ENCODE assay signal across 18 cellular contexts in genomic region chr4:71426381-71427042, GRCh38.
A peak's percentile ranks its signal among the peaks of the same experiment; 100 is the strongest.
DNase-seq lines count a peak whose midpoint lies in the region; ATAC-seq and TF ChIP-seq lines count a peak whose summit lies in the region.
"Had no signal": no experiment of that assay in that cellular context is flagged by ENCODE, and none has a peak within 500 bp of the region (broad histone marks: within the 10 kb centered on the region; RNA-seq: fewer than 3 reads in every experiment).

No MANE protein-coding gene starts in this region.

- ATAC-seq in left colon (peak; percentile 88), GM21825 (IDR thresholded peaks at IDR 0.05; ENCODE audit: unreplicated experiment) (no peak), HG03457 (IDR thresholded peaks at IDR 0.05; ENCODE audit: unreplicated experiment) (no peak)
- ATAC-seq: GM23338 had no signal

- no peaks in the 10 kb centered on the region for H3K36me3 ChIP-seq in adipocyte (ENCODE audit: control insufficient read depth, insufficient read depth, low read length, severe bottlenecking)
- no peaks in the 10 kb centered on the region for H3K36me3 ChIP-seq in left ventricle myocardium inferior
- H3K36me3 ChIP-seq: BLaER1 had no signal

- peak overlapping the region; percentile 37 for H3K27ac Mint-ChIP-seq in progenitor cell of endocrine pancreas
- H3K27ac Mint-ChIP-seq: CD14-positive monocyte; CD4-positive, alpha-beta memory T cell; GM23338; HFFc6 had no signal

- H3K4me3 ChIP-seq in adipocyte (ENCODE audit: low read length): no peak overlapping the region
- H3K4me3 ChIP-seq in left ventricle myocardium inferior: no peak overlapping the region
- H3K4me3 ChIP-seq: BLaER1, GM23338 had no signal

- H3K27me3 ChIP-seq in adipocyte (replicated peaks; ENCODE audit: control insufficient read depth, insufficient read depth, low read length): no peaks in the 10 kb centered on the region
- H3K27me3 ChIP-seq in left ventricle myocardium inferior (ENCODE audit: low read depth): no peaks in the 10 kb centered on the region
- H3K27me3 ChIP-seq: BLaER1 had no signal

- DNase-seq in HT-29 (ENCODE audit: low spot score) (peak; percentile 12), adipocyte (ENCODE audit: low read depth) (peak; percentile 13), left colon (no peak), progenitor cell of endocrine pancreas (ENCODE audit: low spot score, unreplicated experiment) (no peak), inferior parietal cortex (ENCODE audit: extremely low spot score) (no peak), left ventricle myocardium inferior (no peak)
- DNase-seq: 8988T; CD4-positive, alpha-beta memory T cell; DMS153; DMS79; GDM1; HCEC 1CT; HFFc6 had no signal

- no peak overlapping the region for H3K27ac ChIP-seq in left ventricle myocardium inferior (replicated peaks)
- H3K27ac ChIP-seq: BLaER1 had no signal

- H3K4me3 Mint-ChIP-seq in progenitor cell of endocrine pancreas (ENCODE audit: low read depth): no peak overlapping the region
- H3K4me3 Mint-ChIP-seq: CD14-positive monocyte; CD4-positive, alpha-beta memory T cell; GM23338; HFFc6 had no signal

- H3K9ac ChIP-seq in adipocyte (ENCODE audit: low read length): no peak overlapping the region
- H3K9ac ChIP-seq: BLaER1 had no signal

- peaks cover 4% of the 10 kb centered on the region for H3K4me1 ChIP-seq in adipocyte (ENCODE audit: control insufficient read depth, insufficient read depth, low read length)
- H3K4me1 ChIP-seq in left ventricle myocardium inferior: peaks cover 8% of the 10 kb centered on the region
- H3K4me1 ChIP-seq: BLaER1 had no signal

- H3K36me3 Mint-ChIP-seq in progenitor cell of endocrine pancreas (ENCODE audit: insufficient read depth): peaks cover 22% of the 10 kb centered on the region
- H3K36me3 Mint-ChIP-seq: CD14-positive monocyte; CD4-positive, alpha-beta memory T cell had no signal

- H3K9me3 Mint-ChIP-seq in progenitor cell of endocrine pancreas (ENCODE audit: low read depth): peaks cover 2% of the 10 kb centered on the region
- H3K9me3 Mint-ChIP-seq: HFFc6 had no signal

- H3K9me3 ChIP-seq in adipocyte (ENCODE audit: control insufficient read depth, low read length) (no peaks in the 10 kb centered on the region), left ventricle myocardium inferior (replicated peaks) (no peaks in the 10 kb centered on the region)
- H3K9me3 ChIP-seq: BLaER1 had no signal

- intact Hi-C loops in left colon (cut with DNase I, micrococcal nuclease) (no loop called here), left ventricle myocardium inferior (cut with micrococcal nuclease) (no loop called here)

- H3K27me3 Mint-ChIP-seq in progenitor cell of endocrine pancreas: no peaks in the 10 kb centered on the region

- H3K4me1 Mint-ChIP-seq in progenitor cell of endocrine pancreas (ENCODE audit: low read depth): no peaks in the 10 kb centered on the region
- H3K4me1 Mint-ChIP-seq: CD14-positive monocyte; CD4-positive, alpha-beta memory T cell; GM23338 had no signal

- TF ChIP-seq CTCF in progenitor cell of endocrine pancreas (IDR thresholded peaks at IDR 0.05; ENCODE audit: unreplicated experiment) (no peak), left ventricle myocardium inferior (IDR thresholded peaks at IDR 0.05; ENCODE audit: borderline replicate concordance) (no peak)

Comparison
In these comparisons a context has a peak if more than half of its experiments do, and no peak if none do; other contexts are left out.
1. DNase-seq: peak in HT-29 (single experiment) and adipocyte (single experiment); none in left colon (0 of 2), progenitor cell of endocrine pancreas (single experiment), inferior parietal cortex (single experiment) and left ventricle myocardium inferior (single experiment).